In the genomic region with DNA sequence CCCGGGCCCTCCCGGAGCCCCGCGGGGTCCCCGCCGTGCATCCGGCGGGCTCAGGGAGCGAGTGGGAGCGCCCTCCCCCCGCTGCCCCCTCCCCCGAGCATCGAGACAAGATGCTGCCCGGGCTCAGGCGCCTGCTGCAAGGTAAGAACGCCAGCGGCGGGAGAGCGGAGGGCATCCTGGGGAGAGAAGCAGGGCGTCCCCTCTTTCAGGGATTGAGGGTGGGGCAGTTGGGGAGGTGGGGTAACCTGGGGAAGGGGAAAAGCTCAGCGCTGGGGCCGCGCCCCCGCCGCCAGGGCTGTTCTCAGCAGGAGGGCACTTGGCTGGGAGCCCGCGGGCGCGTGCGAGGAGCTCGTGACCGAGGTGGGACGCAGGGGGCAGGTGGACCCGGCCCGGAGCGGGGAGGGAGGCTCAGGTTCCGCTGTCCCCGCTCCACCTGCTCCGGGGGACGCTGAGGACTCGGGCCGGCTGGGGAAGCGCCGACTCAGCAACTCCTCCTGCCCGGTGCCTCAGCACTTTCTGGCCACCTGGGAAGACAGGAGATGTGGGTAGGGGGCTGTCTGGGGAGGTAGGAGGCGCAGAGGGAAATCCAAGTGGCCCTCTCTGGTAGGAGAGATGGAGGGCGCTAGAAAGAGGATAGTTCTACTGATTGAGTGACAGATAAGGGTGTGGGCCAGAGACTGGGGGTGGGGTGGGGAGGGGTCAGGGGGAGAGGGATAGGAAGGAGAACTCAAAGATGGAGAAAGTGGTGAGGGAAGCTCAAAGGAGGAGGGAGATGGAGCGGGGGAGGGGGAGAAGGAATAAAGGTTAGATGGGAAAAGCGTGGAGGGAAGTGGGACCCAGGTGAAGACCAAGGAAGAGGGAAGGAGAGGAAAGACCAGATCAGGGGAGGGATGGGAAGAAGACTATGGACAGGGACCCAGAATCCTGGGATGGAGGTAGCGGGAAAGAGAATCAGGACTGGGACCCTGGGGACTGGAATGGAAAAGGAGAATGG, we compare ENCODE assay signal across 8 cellular contexts. TPM values are rescaled to one million over a fixed set of nuclear protein-coding genes. Genes with fewer than 3 reads are reported as not detected.
A peak's percentile ranks its signal among the peaks of the same experiment; 100 is the strongest.
DNase-seq lines count a peak whose midpoint lies in the region; ATAC-seq, FAIRE-seq and TF ChIP-seq lines count a peak whose summit lies in the region.

No MANE protein-coding gene starts in this region.

- no peaks in the 10 kb centered on the region for H3K9me3 ChIP-seq in AG04450 (ENCODE audit: control insufficient read depth, insufficient read depth, low read length)

- H3K27ac ChIP-seq in AG04450 (ENCODE audit: low read depth, low read length) (no peak overlapping the region), angular gyrus (ENCODE audit: low read depth, low read length) (peak overlapping the region; percentile 72)

- no peak for DNase-seq in AG04450 (ENCODE audit: low read depth, low spot score)
- no peak for DNase-seq in memory B cell (ENCODE audit: low spot score in 2 of 2)
- no peak for DNase-seq in stimulated activated CD8-positive, alpha-beta memory T cell treated with anti-CD3 and anti-CD28 coated beads, Interleukin-4, amount 100 ng/mL, for 48 hours
- DNase-seq in SIG-M5 (lab: John Stamatoyannopoulos, UW): no peak
- DNase-seq in H54 (ENCODE audit: insufficient read length, low spot score): no peak

- TF ChIP-seq POLR2A in H54 (IDR thresholded peaks at IDR 0.05; ENCODE audit: low read depth, low read length): no peak

- FAIRE-seq in H54 (lab: Jason Lieb, UNC): no peak

- H3K27me3 ChIP-seq in AG04450 (ENCODE audit: control insufficient read depth, insufficient read depth, low read length): peaks cover 35% of the 10 kb centered on the region

- no peak for TF ChIP-seq CTCF in AG04450 (IDR thresholded peaks at IDR 0.05; ENCODE audit: low read depth, low read length)

- peak; percentile 5 for ATAC-seq in GM21529 (IDR thresholded peaks at IDR 0.05; ENCODE audit: unreplicated experiment)
- no peak for ATAC-seq in memory B cell (ENCODE audit: low read depth)
- ATAC-seq in GM19023 (IDR thresholded peaks at IDR 0.05; ENCODE audit: unreplicated experiment): no peak

- H3K27ac Mint-ChIP-seq in memory B cell: no peak overlapping the region

- H3K4me1 Mint-ChIP-seq in memory B cell: peaks cover 26% of the 10 kb centered on the region

- H3K4me3 Mint-ChIP-seq in memory B cell: peak overlapping the region; percentile 52

- no peaks in the 10 kb centered on the region for H3K9me3 Mint-ChIP-seq in memory B cell

- no peaks in the 10 kb centered on the region for H3K36me3 Mint-ChIP-seq in memory B cell

- peak overlapping the region; percentile 62 for H3K4me3 ChIP-seq in AG04450 (ENCODE audit: low read depth, low read length)

- CTCF ChIA-PET in AG04450 (lab: Charles Lee): interaction anchor here (0.5 to 5.7 kb wide), 24 partner anchors 10 to 206 kb away, joined by 3 to 115 read pairs (median 4); partner anchors contain the start of genes SLC43A1 and SLC43A3

- POLR2A ChIA-PET in AG04450 (lab: Yijun Ruan, JAX): interaction anchor here (0.6 kb wide), 1 partner anchor 1011 kb away, joined by 3 read pairs; no protein-coding TSS in a partner anchor

- H3K27me3 Mint-ChIP-seq in memory B cell: peaks cover 19% of the 10 kb centered on the region

RNA-seq across cellular contexts. Expression of gene RTN4RL2, which starts 0.7 kb away (rescaled TPM):
- 0.11 and 0.45 TPM in 2 replicates for polyA plus RNA-seq in AG04450 (2011; rRNA removed)
- polyA minus RNA-seq in AG04450 (2011; rRNA and poly(A)+ RNA removed): not detected in 2 replicates

RNA-seq across cellular contexts. Expression of gene SLC43A3, which starts 34.1 kb away (rescaled TPM):
- 24.4 and 25.1 TPM in 2 replicates for polyA plus RNA-seq in AG04450 (2011; rRNA removed)
- polyA minus RNA-seq in AG04450 (2011; rRNA and poly(A)+ RNA removed): 30.1 and 43.1 TPM in 2 replicates

RNA-seq across cellular contexts. Expression of gene SLC43A1, which starts 54.4 kb away (rescaled TPM):
- 14.6 and 17.5 TPM in 2 replicates for polyA plus RNA-seq in AG04450 (2011; rRNA removed)
- 24.5 and 30.1 TPM in 2 replicates for polyA minus RNA-seq in AG04450 (2011; rRNA and poly(A)+ RNA removed)
